34 cellular contexts compared by ENCODE assay signal in the genomic region with DNA sequence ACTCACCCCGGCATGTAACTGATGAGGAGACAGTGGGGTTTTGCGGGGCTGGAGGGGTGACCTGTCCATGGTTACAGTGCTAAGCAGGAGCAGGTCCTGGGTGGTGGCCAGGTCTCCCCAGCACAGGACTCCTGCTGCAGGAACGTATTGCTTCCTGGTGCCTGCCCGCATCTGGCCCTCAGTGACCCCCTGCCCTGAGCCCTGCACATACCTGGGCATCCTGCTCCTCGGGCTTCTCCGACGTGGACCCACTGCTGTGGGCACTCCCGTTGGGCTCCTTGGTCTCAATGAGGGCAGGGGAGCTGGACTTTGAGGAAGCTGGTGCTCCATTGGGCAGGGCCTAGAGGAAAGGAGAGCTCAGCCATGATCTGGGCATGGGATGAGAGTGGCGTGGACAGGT.
"Had no signal": no experiment of that assay in that cellular context is flagged by ENCODE, and none has a peak within 500 bp of the region (broad histone marks: within the 10 kb centered on the region; RNA-seq: fewer than 3 reads in every experiment).

No MANE protein-coding gene starts in this region.

- ATAC-seq: activated CD8-positive, alpha-beta memory T cell treated with anti-CD3 and anti-CD28 coated beads, Interleukin-2, amount 10 ng/mL, durations not matched to agents 7 days and 5 days; activated naive CD8-positive, alpha-beta T cell treated with anti-CD3 and anti-CD28 coated beads, Interleukin-2, amount 50 U/mL, for 24 hours; PC-3; SK-N-SH treated with all-trans-retinoic acid at 6 μM for 48 hours; T-cell had no signal

- H3K27ac ChIP-seq: brain microvascular endothelial cell, Peyer's patch, WERI-Rb-1 had no signal

- H3K36me3 ChIP-seq: brain microvascular endothelial cell, MG63 had no signal

- DNase-seq: activated CD4-positive, alpha-beta memory T cell treated with anti-CD3 and anti-CD28 coated beads, Interleukin-2, amount 10 ng/mL, durations not matched to agents 7 days and 5 days; activated CD4-positive, alpha-beta T cell treated with anti-CD3 and anti-CD28 coated beads for 1 hour; activated CD4-positive, alpha-beta T cell treated with anti-CD3 and anti-CD28 coated beads for 48 hours; activated CD4-positive, CD25-positive, alpha-beta regulatory T cell; activated CD8-positive, alpha-beta memory T cell treated with anti-CD3 and anti-CD28 coated beads for 24 hours; activated CD8-positive, alpha-beta memory T cell treated with anti-CD3 and anti-CD28 coated beads, Interleukin-2, amount 10 ng/mL, durations not matched to agents 7 days and 5 days; activated CD8-positive, alpha-beta memory T cell treated with anti-CD3 and anti-CD28 coated beads, Interleukin-2, amount 50 U/mL, for 48 hours; activated effector memory CD4-positive, alpha-beta T cell treated with Interleukin-2 at 50 U/mL for 16 hours; activated naive CD4-positive, alpha-beta T cell treated with anti-CD3 and anti-CD28 coated beads, Interleukin-2, amount 10 ng/mL, durations not matched to agents 7 days and 5 days; activated naive CD8-positive, alpha-beta T cell treated with anti-CD3 and anti-CD28 coated beads, Interleukin-2, amount 50 U/mL, for 24 hours; activated T-cell treated with anti-CD3 and anti-CD28 coated beads, Interleukin-2, amount 50 U/mL, for 48 hours; brain microvascular endothelial cell; Kasumi-1; KG1; MG63; NCI-H1048; NCI-H1105 treated with DMSO at 0.1 percent for 48 hours; NCI-H1436; NCI-H1694; NCI-H2029; NCI-H510A; NCI-H526; NCI-H748 treated with DMSO at 0.1 percent for 48 hours; NK-92 treated with Interleukin-12 subunit alpha and Interleukin-12 subunit beta, amount 100 ng/mL, for 24 hours; PC-3; RPMI8226; SIG-M5; T-cell; T-helper 2 cell; T1000; WERI-Rb-1 had no signal

- H3K4me1 ChIP-seq: Peyer's patch had no signal

- H3K27me3 Mint-ChIP-seq: activated CD4-positive, alpha-beta memory T cell treated with anti-CD3 and anti-CD28 coated beads, Interleukin-2, amount 10 ng/mL, durations not matched to agents 7 days and 5 days; activated CD8-positive, alpha-beta memory T cell treated with anti-CD3 and anti-CD28 coated beads, Interleukin-2, amount 10 ng/mL, durations not matched to agents 7 days and 5 days; activated naive CD4-positive, alpha-beta T cell treated with anti-CD3 and anti-CD28 coated beads, Interleukin-2, amount 10 ng/mL, durations not matched to agents 7 days and 5 days; activated naive CD8-positive, alpha-beta T cell; activated naive CD8-positive, alpha-beta T cell treated with anti-CD3 and anti-CD28 coated beads, Interleukin-2, amount 50 U/mL, for 24 hours; T-cell had no signal

- H3K9me3 ChIP-seq: MG63, Peyer's patch had no signal

- H3K4me1 Mint-ChIP-seq: activated CD4-positive, alpha-beta memory T cell treated with anti-CD3 and anti-CD28 coated beads, Interleukin-2, amount 10 ng/mL, durations not matched to agents 7 days and 5 days; activated CD8-positive, alpha-beta memory T cell treated with anti-CD3 and anti-CD28 coated beads, Interleukin-2, amount 10 ng/mL, durations not matched to agents 7 days and 5 days; activated naive CD4-positive, alpha-beta T cell treated with anti-CD3 and anti-CD28 coated beads, Interleukin-2, amount 10 ng/mL, durations not matched to agents 7 days and 5 days; activated naive CD8-positive, alpha-beta T cell treated with anti-CD3 and anti-CD28 coated beads, Interleukin-2, amount 50 U/mL, for 24 hours; T-cell had no signal

- H3K27me3 ChIP-seq: brain microvascular endothelial cell, MG63, Peyer's patch had no signal

- H3K4me3 ChIP-seq: MG63, Peyer's patch had no signal

- H3K27ac Mint-ChIP-seq: activated CD4-positive, alpha-beta memory T cell treated with anti-CD3 and anti-CD28 coated beads, Interleukin-2, amount 10 ng/mL, durations not matched to agents 7 days and 5 days; activated CD8-positive, alpha-beta memory T cell treated with anti-CD3 and anti-CD28 coated beads, Interleukin-2, amount 10 ng/mL, durations not matched to agents 7 days and 5 days; activated naive CD4-positive, alpha-beta T cell treated with anti-CD3 and anti-CD28 coated beads, Interleukin-2, amount 10 ng/mL, durations not matched to agents 7 days and 5 days; activated naive CD8-positive, alpha-beta T cell; activated naive CD8-positive, alpha-beta T cell treated with anti-CD3 and anti-CD28 coated beads, Interleukin-2, amount 50 U/mL, for 24 hours; T-cell had no signal

- H3K4me3 Mint-ChIP-seq: activated CD4-positive, alpha-beta memory T cell treated with anti-CD3 and anti-CD28 coated beads, Interleukin-2, amount 10 ng/mL, durations not matched to agents 7 days and 5 days; activated CD8-positive, alpha-beta memory T cell treated with anti-CD3 and anti-CD28 coated beads, Interleukin-2, amount 10 ng/mL, durations not matched to agents 7 days and 5 days; activated naive CD4-positive, alpha-beta T cell treated with anti-CD3 and anti-CD28 coated beads, Interleukin-2, amount 10 ng/mL, durations not matched to agents 7 days and 5 days; activated naive CD8-positive, alpha-beta T cell; activated naive CD8-positive, alpha-beta T cell treated with anti-CD3 and anti-CD28 coated beads, Interleukin-2, amount 50 U/mL, for 24 hours; T-cell had no signal
